In genomic region chr12:123151679-123152454, GRCh38 we compare ENCODE assay signal across 1 cellular context.
TF ChIP-seq lines count a peak whose summit lies in the region.

No MANE protein-coding gene starts in this region.

TF ChIP-seq in HepG2, 621 proteins besides CTCF, POLR2A, EP300 and RAD21 (continued from another document):
- no peak for TF ChIP-seq ARID3A (IDR thresholded peaks at IDR 0.05; ENCODE audit: low read depth, low read length)
- TF ChIP-seq FLYWCH1 (CRISPR knock-in tag; IDR thresholded peaks at IDR 0.05): no peak
- TF ChIP-seq GABPB1 (CRISPR knock-in tag; IDR thresholded peaks at IDR 0.05): 0 out of 2 replicates have a peak, but pooled peaks have one; percentile 5
- no peak for TF ChIP-seq ERF (CRISPR knock-in tag; IDR thresholded peaks at IDR 0.05)
TF ChIP-seq in HepG2: peak in this region for 14.
